8 cellular contexts compared by ENCODE assay signal in the genomic region with DNA sequence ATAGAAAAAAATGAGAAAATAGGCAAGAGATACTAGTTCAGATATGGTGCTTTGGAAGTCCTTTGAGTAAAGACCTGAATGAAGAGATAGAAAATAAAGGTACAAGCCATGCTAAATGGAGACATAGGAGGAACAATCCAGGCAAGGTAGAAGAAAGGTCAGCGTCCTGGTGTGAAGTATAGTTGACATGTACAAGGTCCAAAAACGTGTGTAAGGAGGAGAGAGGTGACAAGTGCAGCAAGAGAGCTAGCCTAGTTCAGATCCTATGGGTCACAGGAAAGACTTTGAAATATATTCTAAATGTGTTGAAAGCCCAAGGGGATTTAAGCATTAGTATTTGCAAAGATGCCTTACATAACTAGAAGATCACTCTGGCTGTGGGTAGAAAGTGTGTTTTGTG.
"Had no signal": no experiment of that assay in that cellular context is flagged by ENCODE, and none has a peak within 500 bp of the region (broad histone marks: within the 10 kb centered on the region; RNA-seq: fewer than 3 reads in every experiment).

No MANE protein-coding gene starts in this region.

- FAIRE-seq: G401.6, GM12878, GM12891, GM12892, GM18507, GM19239 had no signal

- DNase-seq: GDM1, GF-D8 had no signal

- ATAC-seq: GM12878 had no signal

- H3K4me3 ChIP-seq: GM12878 had no signal
